In genomic region chr2:127270663-127271062, GRCh38 we compare ENCODE assay signal across 20 cellular contexts. TPM values are rescaled to one million over a fixed set of nuclear protein-coding genes. Genes with fewer than 3 reads are reported as not detected.
A peak's percentile ranks its signal among the peaks of the same experiment; 100 is the strongest.
DNase-seq lines count a peak whose midpoint lies in the region; ATAC-seq and TF ChIP-seq lines count a peak whose summit lies in the region.
"Had no signal": no experiment of that assay in that cellular context is flagged by ENCODE, and none has a peak within 500 bp of the region (broad histone marks: within the 10 kb centered on the region; RNA-seq: fewer than 3 reads in every experiment).

No MANE protein-coding gene starts in this region.

- H3K9ac ChIP-seq in OCI-LY3 (ENCODE audit: low read length) = no peak overlapping the region

- ATAC-seq in HG02973 (IDR thresholded peaks at IDR 0.05; ENCODE audit: unreplicated experiment) = no peak
- ATAC-seq: left cardiac atrium; stimulated activated memory B cell treated with anti-CD40 and anti-IgM and Interleukin-4, amounts not matched to agents 10 μg/mL and 1 μg/mL and 100 μg/mL, for 72 hours had no signal

- no peak overlapping the region for H2AFZ ChIP-seq in OCI-LY3 (ENCODE audit: low read depth, low read length)

- no peaks in the 10 kb centered on the region; the same call in 1 of the 2 replicates for H3K79me2 ChIP-seq in OCI-LY3 (ENCODE audit: low read length)

- no peaks in the 10 kb centered on the region for H3K27me3 ChIP-seq in OCI-LY3 (ENCODE audit: low read depth, low read length)
- H3K27me3 ChIP-seq: transverse colon had no signal

- peak; percentile 8 for DNase-seq in stimulated activated CD4-positive, alpha-beta T cell treated with anti-CD3 and anti-CD28 coated beads, Interleukin-15, amount 100 ng/mL, for 24 hours
- no peak for DNase-seq in stimulated activated CD4-positive, alpha-beta T cell treated with anti-CD3 and anti-CD28 coated beads, Interleukin-12 subunit alpha, Interleukin-12 subunit beta, amount 100 ng/mL, for 4 hours
- DNase-seq in endothelial cell (ENCODE audit: low spot score) = no peak
- no peak for DNase-seq in pons (ENCODE audit: low spot score)
- no peak for DNase-seq in NCI-H345 treated with DMSO at 0.1 percent for 48 hours (lab: John Stamatoyannopoulos, UW; ENCODE audit: unreplicated experiment)
- DNase-seq in NCI-H82 treated with DMSO at 0.1 percent for 48 hours (lab: John Stamatoyannopoulos, UW; ENCODE audit: unreplicated experiment) = no peak
- DNase-seq: ACHN; activated B cell treated with CpG ODN at 0.5 μM for 24 hours; activated naive CD4-positive, alpha-beta T cell treated with anti-CD3 and anti-CD28 coated beads, Interleukin-2, amount 10 ng/mL, durations not matched to agents 7 days and 5 days; CD4-positive, alpha-beta memory T cell; hypothalamus; left cardiac atrium; NCI-H2107; NCI-H774; transverse colon had no signal

- no peaks in the 10 kb centered on the region for H3K27me3 Mint-ChIP-seq in endothelial cell (ENCODE audit: unreplicated experiment)
- H3K27me3 Mint-ChIP-seq: activated B cell treated with CpG ODN at 0.5 μM for 24 hours; activated naive CD4-positive, alpha-beta T cell treated with anti-CD3 and anti-CD28 coated beads, Interleukin-2, amount 10 ng/mL, durations not matched to agents 7 days and 5 days; CD4-positive, alpha-beta memory T cell; stimulated activated memory B cell treated with anti-CD40 and anti-IgM and Interleukin-4, amounts not matched to agents 10 μg/mL and 1 μg/mL and 100 μg/mL, for 72 hours had no signal

- no peak overlapping the region for H3K27ac ChIP-seq in OCI-LY3 (ENCODE audit: low read length)
- H3K27ac ChIP-seq: RWPE1, skin epidermis, transverse colon had no signal

- no peaks in the 10 kb centered on the region for H3K4me1 Mint-ChIP-seq in endothelial cell (ENCODE audit: unreplicated experiment)
- H3K4me1 Mint-ChIP-seq: activated B cell treated with CpG ODN at 0.5 μM for 24 hours; stimulated activated memory B cell treated with anti-CD40 and anti-IgM and Interleukin-4, amounts not matched to agents 10 μg/mL and 1 μg/mL and 100 μg/mL, for 72 hours had no signal

- H3K27ac Mint-ChIP-seq in endothelial cell (ENCODE audit: unreplicated experiment) = no peak overlapping the region
- H3K27ac Mint-ChIP-seq: activated B cell treated with CpG ODN at 0.5 μM for 24 hours; activated naive CD4-positive, alpha-beta T cell treated with anti-CD3 and anti-CD28 coated beads, Interleukin-2, amount 10 ng/mL, durations not matched to agents 7 days and 5 days; stimulated activated memory B cell treated with anti-CD40 and anti-IgM and Interleukin-4, amounts not matched to agents 10 μg/mL and 1 μg/mL and 100 μg/mL, for 72 hours had no signal

- H3K36me3 Mint-ChIP-seq in endothelial cell (ENCODE audit: low read depth, unreplicated experiment) = peaks cover 63% of the 10 kb centered on the region

- no peak overlapping the region for H3K4me2 ChIP-seq in OCI-LY3 (ENCODE audit: low read length)

- H3K36me3 ChIP-seq in OCI-LY3 (replicated peaks; ENCODE audit: low read depth, low read length) = peaks cover 47% of the 10 kb centered on the region

- H3K9me3 ChIP-seq in OCI-LY3 (ENCODE audit: insufficient read depth, low read length) = no peaks in the 10 kb centered on the region
- H3K9me3 ChIP-seq: transverse colon had no signal

- no peaks in the 10 kb centered on the region for H3K4me1 ChIP-seq in OCI-LY3 (ENCODE audit: low read length)
- H3K4me1 ChIP-seq: transverse colon had no signal

- H3K9me3 Mint-ChIP-seq in endothelial cell (ENCODE audit: unreplicated experiment) = no peaks in the 10 kb centered on the region
- H3K9me3 Mint-ChIP-seq: activated B cell treated with CpG ODN at 0.5 μM for 24 hours; activated naive CD4-positive, alpha-beta T cell treated with anti-CD3 and anti-CD28 coated beads, Interleukin-2, amount 10 ng/mL, durations not matched to agents 7 days and 5 days; stimulated activated memory B cell treated with anti-CD40 and anti-IgM and Interleukin-4, amounts not matched to agents 10 μg/mL and 1 μg/mL and 100 μg/mL, for 72 hours had no signal

- H3K4me3 ChIP-seq in OCI-LY3 (ENCODE audit: low read length) = no peak overlapping the region
- H3K4me3 ChIP-seq: skin epidermis, transverse colon had no signal

- TF ChIP-seq CTCF in OCI-LY3 (IDR thresholded peaks at IDR 0.05; ENCODE audit: low read depth, low read length) = peak; percentile 10
- TF ChIP-seq CTCF in endothelial cell (IDR thresholded peaks at IDR 0.05; ENCODE audit: unreplicated experiment) = no peak

- H3K4me3 Mint-ChIP-seq in endothelial cell (ENCODE audit: unreplicated experiment) = peak overlapping the region; percentile 66
- H3K4me3 Mint-ChIP-seq: activated B cell treated with CpG ODN at 0.5 μM for 24 hours; activated naive CD4-positive, alpha-beta T cell treated with anti-CD3 and anti-CD28 coated beads, Interleukin-2, amount 10 ng/mL, durations not matched to agents 7 days and 5 days; CD4-positive, alpha-beta memory T cell; stimulated activated memory B cell treated with anti-CD40 and anti-IgM and Interleukin-4, amounts not matched to agents 10 μg/mL and 1 μg/mL and 100 μg/mL, for 72 hours had no signal

- no peaks in the 10 kb centered on the region for H4K20me1 ChIP-seq in OCI-LY3 (ENCODE audit: insufficient read depth, low read length)

RNA-seq across cellular contexts. Expression of gene ERCC3, which starts 23.3 kb away (rescaled TPM):
- 45.1 TPM for total RNA-seq in endothelial cell (ENCODE audit: unreplicated experiment)

RNA-seq across cellular contexts. Expression of gene CYP27C1, which starts 50.6 kb away (rescaled TPM):
- total RNA-seq in endothelial cell (ENCODE audit: unreplicated experiment) = 6.4 TPM
- total RNA-seq: activated B cell treated with CpG ODN at 0.5 μM for 24 hours; CD4-positive, alpha-beta memory T cell had no signal
